Comparison of ENCODE assay signal across 22 cellular contexts in the genomic region with DNA sequence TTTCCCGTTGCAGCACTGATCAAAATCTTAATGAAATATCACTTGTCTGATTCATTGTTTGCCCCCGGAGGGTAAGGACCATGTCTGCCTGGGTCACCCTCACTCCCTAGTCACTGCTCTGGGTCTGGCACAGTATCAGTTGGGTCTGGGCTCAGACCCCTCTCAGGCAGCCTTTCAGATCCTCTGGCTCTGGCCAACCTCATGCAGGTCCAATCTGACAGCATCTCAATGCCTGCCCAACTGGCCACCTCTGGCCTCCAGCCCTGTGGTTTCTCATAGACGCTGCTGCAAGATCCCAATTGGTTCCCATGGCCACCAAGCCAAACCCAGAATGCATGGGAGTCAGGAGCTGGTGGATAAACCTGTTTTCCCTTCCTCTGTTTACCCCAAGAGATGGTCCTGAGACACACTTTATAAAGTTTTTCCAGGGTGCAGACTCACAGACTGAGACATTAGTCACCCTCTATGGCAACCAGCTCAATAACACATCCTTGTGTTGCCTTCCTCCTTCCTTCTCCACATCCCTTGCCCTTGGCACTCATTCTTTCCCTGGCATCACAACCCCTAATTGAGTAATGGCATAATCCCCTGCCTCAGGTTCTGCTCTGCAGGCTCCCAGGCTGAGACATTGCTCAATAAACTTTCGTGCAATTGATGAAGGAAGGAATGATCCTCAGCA.
"Had no signal": no experiment of that assay in that cellular context is flagged by ENCODE, and none has a peak within 500 bp of the region (broad histone marks: within the 10 kb centered on the region; RNA-seq: fewer than 3 reads in every experiment).

No MANE protein-coding gene starts in this region.

- H3K36me3 Mint-ChIP-seq: activated naive CD8-positive, alpha-beta T cell; natural killer cell treated with Interleukin-12 subunit alpha and Interleukin-12 subunit beta and Interleukin-15 and Interleukin-18, amount 100 ng/mL, for 72 hours; stimulated activated effector memory CD8-positive, alpha-beta T cell treated with anti-CD3 and anti-CD28 coated beads, Interleukin-12 subunit alpha, Interleukin-12 subunit beta, amount 100 ng/mL, for 72 hours had no signal

- H3K4me1 Mint-ChIP-seq: activated CD4-positive, alpha-beta T cell treated with anti-CD3 and anti-CD28 coated beads, Interleukin-2, amount 10 ng/mL, durations not matched to agents 24 days and 14 days; activated T-helper 17 cell treated with anti-CD3 and anti-CD28 coated beads, Interleukin-2, amount 50 U/mL, for 72 hours; central memory CD8-positive, alpha-beta T cell; stimulated activated effector memory CD8-positive, alpha-beta T cell treated with anti-CD3 and anti-CD28 coated beads, Interleukin-12 subunit alpha, Interleukin-12 subunit beta, amount 100 ng/mL, for 72 hours had no signal

- H3K9me3 ChIP-seq: adrenal gland, ascending aorta, colonic mucosa, esophagus squamous epithelium, gastrocnemius medialis, right lobe of liver, stomach, suprapubic skin, tibial nerve had no signal

- H3K4me1 ChIP-seq: adrenal gland, ascending aorta, colonic mucosa, esophagus squamous epithelium, gastrocnemius medialis, right lobe of liver, stomach, suprapubic skin, tibial nerve had no signal

- H3K27me3 ChIP-seq: ascending aorta, colonic mucosa, right lobe of liver, tibial nerve had no signal

- H3K4me3 ChIP-seq: adrenal gland, ascending aorta, colonic mucosa, dorsolateral prefrontal cortex, esophagus squamous epithelium, gastrocnemius medialis, right lobe of liver, skin epidermis, stomach, suprapubic skin, tibial nerve had no signal

- ATAC-seq: activated CD8-positive, alpha-beta T cell treated with anti-CD3 and anti-CD28 coated beads for 36 hours; activated T-helper 17 cell treated with anti-CD3 and anti-CD28 coated beads, Interleukin-2, amount 50 U/mL, for 72 hours; gastrocnemius medialis; left ventricle myocardium superior; natural killer cell treated with Interleukin-12 subunit alpha and Interleukin-12 subunit beta and Interleukin-15 and Interleukin-18, amount 100 ng/mL, for 72 hours; right lobe of liver; stimulated activated effector memory CD8-positive, alpha-beta T cell treated with anti-CD3 and anti-CD28 coated beads, Interleukin-12 subunit alpha, Interleukin-12 subunit beta, amount 100 ng/mL, for 72 hours had no signal

- H3K36me3 ChIP-seq: adrenal gland, ascending aorta, colonic mucosa, esophagus squamous epithelium, gastrocnemius medialis, right lobe of liver, stomach, suprapubic skin had no signal

- H3K9me3 Mint-ChIP-seq: activated CD4-positive, alpha-beta T cell treated with anti-CD3 and anti-CD28 coated beads, Interleukin-2, amount 10 ng/mL, durations not matched to agents 24 days and 14 days; activated CD8-positive, alpha-beta T cell treated with anti-CD3 and anti-CD28 coated beads for 36 hours; activated T-helper 17 cell treated with anti-CD3 and anti-CD28 coated beads, Interleukin-2, amount 50 U/mL, for 72 hours; central memory CD8-positive, alpha-beta T cell; natural killer cell treated with Interleukin-12 subunit alpha and Interleukin-12 subunit beta and Interleukin-15 and Interleukin-18, amount 100 ng/mL, for 72 hours; stimulated activated effector memory CD8-positive, alpha-beta T cell treated with anti-CD3 and anti-CD28 coated beads, Interleukin-12 subunit alpha, Interleukin-12 subunit beta, amount 100 ng/mL, for 72 hours had no signal

- H3K27ac Mint-ChIP-seq: activated CD4-positive, alpha-beta T cell treated with anti-CD3 and anti-CD28 coated beads, Interleukin-2, amount 10 ng/mL, durations not matched to agents 24 days and 14 days; activated CD8-positive, alpha-beta T cell treated with anti-CD3 and anti-CD28 coated beads for 36 hours; activated naive CD8-positive, alpha-beta T cell; activated T-helper 17 cell treated with anti-CD3 and anti-CD28 coated beads, Interleukin-2, amount 50 U/mL, for 72 hours; natural killer cell treated with Interleukin-12 subunit alpha and Interleukin-12 subunit beta and Interleukin-15 and Interleukin-18, amount 100 ng/mL, for 72 hours; stimulated activated effector memory CD8-positive, alpha-beta T cell treated with anti-CD3 and anti-CD28 coated beads, Interleukin-12 subunit alpha, Interleukin-12 subunit beta, amount 100 ng/mL, for 72 hours had no signal

- H3K27ac ChIP-seq: adrenal gland, ascending aorta, colonic mucosa, esophagus squamous epithelium, gastrocnemius medialis, right lobe of liver, skin epidermis, stomach, suprapubic skin, tibial nerve had no signal

- DNase-seq: activated CD4-positive, alpha-beta T cell treated with anti-CD3 and anti-CD28 coated beads, Interleukin-2, amount 10 ng/mL, durations not matched to agents 24 days and 14 days; activated CD8-positive, alpha-beta T cell treated with anti-CD3 and anti-CD28 coated beads for 36 hours; adrenal gland; colonic mucosa; dorsolateral prefrontal cortex; esophagus squamous epithelium; gastrocnemius medialis; left ventricle myocardium superior; midbrain; stimulated activated CD4-positive, alpha-beta T cell treated with anti-CD3 and anti-CD28 coated beads, Interleukin-2, amount 100 ng/mL, for 24 hours; stomach; T-helper 2 cell had no signal

- H3K4me3 Mint-ChIP-seq: activated CD4-positive, alpha-beta T cell treated with anti-CD3 and anti-CD28 coated beads, Interleukin-2, amount 10 ng/mL, durations not matched to agents 24 days and 14 days; activated CD8-positive, alpha-beta T cell treated with anti-CD3 and anti-CD28 coated beads for 36 hours; activated naive CD8-positive, alpha-beta T cell; activated T-helper 17 cell treated with anti-CD3 and anti-CD28 coated beads, Interleukin-2, amount 50 U/mL, for 72 hours; central memory CD8-positive, alpha-beta T cell; natural killer cell treated with Interleukin-12 subunit alpha and Interleukin-12 subunit beta and Interleukin-15 and Interleukin-18, amount 100 ng/mL, for 72 hours; stimulated activated effector memory CD8-positive, alpha-beta T cell treated with anti-CD3 and anti-CD28 coated beads, Interleukin-12 subunit alpha, Interleukin-12 subunit beta, amount 100 ng/mL, for 72 hours had no signal
